ENCODE assay signal across 8 cellular contexts in the genomic region with DNA sequence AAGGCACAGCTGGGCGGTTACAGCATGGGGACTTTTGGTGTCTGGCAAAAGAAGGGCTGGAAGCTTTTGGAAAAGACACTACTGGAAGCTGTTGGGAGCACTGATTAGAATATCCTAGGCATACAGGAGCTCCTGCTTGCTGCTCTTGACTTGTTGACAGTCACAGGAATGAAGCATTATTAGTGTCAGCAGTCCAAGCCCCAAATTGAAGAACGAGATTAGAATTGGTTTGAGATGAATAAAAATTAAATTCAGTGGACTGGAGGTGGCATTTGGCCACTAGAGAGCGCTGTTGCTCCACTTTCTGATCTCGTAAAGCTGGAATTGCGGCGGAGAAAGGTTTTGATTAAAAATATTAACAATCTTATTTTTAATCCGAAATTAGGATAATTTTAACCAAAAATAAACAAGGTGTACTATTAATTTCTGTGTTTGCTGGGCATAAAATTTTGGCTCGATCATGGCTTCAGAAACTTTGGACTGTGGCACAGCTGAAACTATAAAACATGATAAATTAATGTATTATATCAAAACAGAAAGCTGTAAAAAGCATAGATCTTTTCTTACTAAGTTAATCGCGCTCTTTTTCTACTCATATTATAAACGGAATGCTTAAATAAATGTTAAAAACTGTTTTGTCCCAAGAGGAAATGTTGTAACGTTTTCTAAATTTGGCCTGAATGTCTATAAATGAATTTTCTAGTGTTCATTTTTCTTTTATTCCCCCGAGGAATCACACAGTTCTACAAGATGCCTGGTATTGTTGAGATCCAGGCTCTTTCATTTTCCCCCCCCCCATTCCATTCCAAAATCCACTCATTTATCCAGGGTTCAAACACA. TPM values are rescaled to one million over a fixed set of nuclear protein-coding genes. Genes with fewer than 3 reads are reported as not detected.
DNase-seq lines count a peak whose midpoint lies in the region; ATAC-seq and TF ChIP-seq lines count a peak whose summit lies in the region.

No MANE protein-coding gene starts in this region.

- no peak overlapping the region for H2AK5ac ChIP-seq in neuronal stem cell (ENCODE audit: low read depth, low read length)

- peaks cover 0 to 5% of the 10 kb centered on the region in 2 donors for H3K4me1 ChIP-seq in neuronal stem cell (ENCODE audit: control insufficient read depth in 2 of 2, insufficient read depth in 1 of 2, low read depth in 1 of 2, low read length in 2 of 2)
- peaks cover 0 to 53% (median 9%) of the 10 kb centered on the region in 4 donors for H3K4me1 ChIP-seq in tibial nerve

- H4K8ac ChIP-seq in neuronal stem cell (ENCODE audit: low read depth, low read length), result no peak overlapping the region

- H3K79me1 ChIP-seq in neuronal stem cell (ENCODE audit: low read depth, low read length), result no peaks in the 10 kb centered on the region

- no peak for TF ChIP-seq EP300 in tibial nerve (IDR thresholded peaks at IDR 0.05)

- no peak overlapping the region for H2AFZ ChIP-seq in neuronal stem cell (ENCODE audit: low read length)

- H3K4ac ChIP-seq in neuronal stem cell (ENCODE audit: low read length), result no peak overlapping the region

- H3K27me3 ChIP-seq in neuronal stem cell (ENCODE audit: control insufficient read depth in 3 of 3, insufficient read depth in 3 of 3, low read depth in 1 of 3, low read length in 3 of 3), result peaks cover 52 to 98% (median 90%) of the 10 kb centered on the region in 3 experiments
- H3K27me3 ChIP-seq in tibial nerve, result peaks cover 2 to 86% of the 10 kb centered on the region in 2 donors

- no CpG with 5 or more reads among the region's 13 CpGs for WGBS in neuronal stem cell (ENCODE audit: extremely low coverage in 2 of 2, insufficient read length in 2 of 2, insufficient replicate concordance in 1 of 2), 2 donors
- WGBS in tibial nerve, 2 donors, result 10 to 12% methylated on average over 13 of the region's 13 CpGs

- H2BK120ac ChIP-seq in neuronal stem cell (ENCODE audit: low read depth, low read length), result no peak overlapping the region

- H3K27ac ChIP-seq in neuronal stem cell (replicated peaks; ENCODE audit: low read length) (no peak overlapping the region), tibial nerve (no peak overlapping the region)

- H4K91ac ChIP-seq in neuronal stem cell (ENCODE audit: low read depth, low read length, poor library complexity), result no peak overlapping the region

- ATAC-seq in activated CD4-positive, CD25-positive, alpha-beta regulatory T cell treated with anti-CD3 and anti-CD28 coated beads, Interleukin-2, amount 50 U/mL, for 24 hours, result no peak

- no peak overlapping the region for H2BK12ac ChIP-seq in neuronal stem cell (ENCODE audit: low read length)

- H3K9me3 ChIP-seq in neuronal stem cell (replicated peaks in 1 of 2; ENCODE audit: control insufficient read depth in 2 of 2, insufficient read depth in 1 of 2, low read depth in 1 of 2, low read length in 2 of 2) (no peaks in the 10 kb centered on the region), tibial nerve (no peaks in the 10 kb centered on the region)

- H3K36me3 ChIP-seq in neuronal stem cell (replicated peaks in 1 of 2; ENCODE audit: control insufficient read depth in 2 of 2, insufficient read depth in 2 of 2, low read length in 2 of 2) (no peaks in the 10 kb centered on the region), tibial nerve (no peaks in the 10 kb centered on the region)

- DNase-seq in activated CD4-positive, CD25-positive, alpha-beta regulatory T cell (lab: John Stamatoyannopoulos, UW), result peak; percentile 17 to 51 (median 30)
- peak; percentile 42 to 81 for DNase-seq in NCI-H526 (lab: John Stamatoyannopoulos, UW)
- peak; percentile 28 to 48 for DNase-seq in activated CD8-positive, alpha-beta memory T cell treated with anti-CD3 and anti-CD28 coated beads for 4 hours (ENCODE audit: low read depth in 2 of 2)
- peak; percentile 82 for DNase-seq in epidermal melanocyte (ENCODE audit: insufficient read length, low spot score)
- peak; percentile 76 for DNase-seq in neuronal stem cell (ENCODE audit: low spot score)
- peak; percentile 71 to 86 for DNase-seq in tibial nerve (ENCODE audit: low spot score in 2 of 2)
- no peak for DNase-seq in OCI-M2 (lab: John Stamatoyannopoulos, UW; ENCODE audit: unreplicated experiment)

- TF ChIP-seq CTCF in tibial nerve (IDR thresholded peaks at IDR 0.05), result peak; percentile 77 to 92 (median 79)

- no peak overlapping the region for H3K4me2 ChIP-seq in neuronal stem cell (ENCODE audit: insufficient read depth, low read length, poor library complexity, severe bottlenecking)

- no peak overlapping the region for H3K9ac ChIP-seq in neuronal stem cell (ENCODE audit: low read depth, low read length, poor library complexity)

- H3K14ac ChIP-seq in neuronal stem cell (ENCODE audit: low read length), result no peak overlapping the region

- H3K18ac ChIP-seq in neuronal stem cell (ENCODE audit: low read length), result no peak overlapping the region

- H2BK15ac ChIP-seq in neuronal stem cell (ENCODE audit: low read length), result no peak overlapping the region

- no peak overlapping the region for H2BK5ac ChIP-seq in neuronal stem cell (ENCODE audit: low read length)

- TF ChIP-seq POLR2A in tibial nerve (IDR thresholded peaks at IDR 0.05), result no peak

- no peak overlapping the region for H3K23ac ChIP-seq in neuronal stem cell (ENCODE audit: low read depth, low read length, poor library complexity)

- H3K4me3 ChIP-seq in neuronal stem cell (ENCODE audit: low read length in 2 of 2), result no peak overlapping the region
- H3K4me3 ChIP-seq in tibial nerve, result no peak overlapping the region

RNA-seq across cellular contexts. Expression of gene HOXD8, which starts 2.4 kb away (rescaled TPM):
- polyA plus RNA-seq in neuronal stem cell (2013, experiment 1 of 2), result not detected
- not detected for polyA plus RNA-seq in neuronal stem cell (2013, experiment 2 of 2)
- 10 to 100 TPM; 12.6 to 19.5 (median 16.7) TPM for total RNA-seq in tibial nerve

RNA-seq across cellular contexts. Expression of gene HOXD9, which starts 4.6 kb away (rescaled TPM):
- not detected for polyA plus RNA-seq in neuronal stem cell (2013, experiment 1 of 2)
- not detected for polyA plus RNA-seq in neuronal stem cell (2013, experiment 2 of 2)
- 1 to 10 TPM; 1.9 to 9.4 (median 5.9) TPM for total RNA-seq in tibial nerve

RNA-seq across cellular contexts. Expression of gene HOXD10, which starts 10.6 kb away (rescaled TPM):
- not detected for polyA plus RNA-seq in neuronal stem cell (2013, experiment 1 of 2)
- not detected for polyA plus RNA-seq in neuronal stem cell (2013, experiment 2 of 2)
- total RNA-seq in tibial nerve, result 1 to 10 TPM in 2 of 4 donors, under 1 TPM in 2; 0.39 to 2.1 (median 1.1) TPM

RNA-seq across cellular contexts. Expression of gene HOXD11, which starts 20.1 kb away (rescaled TPM):
- polyA plus RNA-seq in neuronal stem cell (2013, experiment 1 of 2), result not detected
- not detected for polyA plus RNA-seq in neuronal stem cell (2013, experiment 2 of 2)
- 1 to 10 TPM in 2 of 4 donors, under 1 TPM in 1, not detected in 1; 0.21 to 1.8 (median 1.2) TPM for total RNA-seq in tibial nerve

RNA-seq across cellular contexts. Expression of gene HOXD4, which starts 24.2 kb away (rescaled TPM):
- polyA plus RNA-seq in neuronal stem cell (2013, experiment 1 of 2), result not detected
- not detected for polyA plus RNA-seq in neuronal stem cell (2013, experiment 2 of 2)
- 10 to 100 TPM in 3 of 4 donors, 1 to 10 TPM in 1; 3.8 to 17.1 (median 16.6) TPM for total RNA-seq in tibial nerve
